Comparison of ENCODE assay signal across 21 cellular contexts in the genomic region with DNA sequence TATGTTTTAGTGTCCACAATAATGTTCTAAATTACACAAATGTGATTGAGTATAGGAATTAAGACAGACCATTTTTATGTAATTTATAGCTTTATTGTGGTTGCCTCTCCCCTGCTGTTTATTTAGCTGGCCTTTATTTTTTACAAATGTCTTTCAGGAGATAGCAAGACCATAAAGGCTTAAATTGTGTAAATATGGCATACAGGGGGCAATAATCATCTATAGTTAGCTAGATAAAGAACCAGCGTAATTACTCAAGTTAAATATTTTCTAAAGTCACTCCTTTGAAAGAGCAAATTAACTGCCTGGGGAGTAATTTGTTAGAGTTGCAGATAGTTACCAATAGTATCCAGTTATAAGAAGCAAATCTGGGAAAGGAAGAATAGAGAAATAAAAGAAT. TPM values are rescaled to one million over a fixed set of nuclear protein-coding genes. Genes with fewer than 3 reads are reported as not detected.
"Had no signal": no experiment of that assay in that cellular context is flagged by ENCODE, and none has a peak within 500 bp of the region (broad histone marks: within the 10 kb centered on the region; RNA-seq: fewer than 3 reads in every experiment).

TSS of gene MALRD1 (plus strand) at position 323 of the 400 bp plus-strand sequence. CDS start 138 bp downstream, outside the sequence.

- H3K27me3 Mint-ChIP-seq: stimulated activated naive CD8-positive, alpha-beta T cell treated with anti-CD3 and anti-CD28 coated beads, Interleukin-15, Interleukin-2, amounts not matched to agents 100 ng/mL and 50 ng/mL, for 24 hours; T-cell had no signal

- H3K27me3 ChIP-seq: tibial artery had no signal

- H3K9me3 Mint-ChIP-seq: neural crest cell had no signal

- H3K36me3 ChIP-seq: tibial artery, WERI-Rb-1 had no signal

- H3K4me1 Mint-ChIP-seq: T-cell had no signal

- H3K36me3 Mint-ChIP-seq: activated naive CD4-positive, alpha-beta T cell treated with anti-CD3 and anti-CD28 coated beads, Interleukin-2, amount 50 U/mL, for 72 hours; T-cell had no signal

- H3K4me3 Mint-ChIP-seq: activated CD8-positive, alpha-beta T cell treated with anti-CD3 and anti-CD28 coated beads, Interleukin-2, amount 10 ng/mL, durations not matched to agents 7 days and 5 days; neural crest cell; stimulated activated naive CD8-positive, alpha-beta T cell treated with anti-CD3 and anti-CD28 coated beads, Interleukin-15, Interleukin-2, amounts not matched to agents 100 ng/mL and 50 ng/mL, for 24 hours; T-cell; T-helper 2 cell treated with Interferon-gamma antibody and Interleukin-4, amounts not matched to agents 5 μg/mL and 100 μg/mL, for 36 hours had no signal

- H3K27ac ChIP-seq: tibial artery, WERI-Rb-1 had no signal

- H3K4me1 ChIP-seq: tibial artery had no signal

- H3K27ac Mint-ChIP-seq: activated CD8-positive, alpha-beta T cell treated with anti-CD3 and anti-CD28 coated beads, Interleukin-2, amount 10 ng/mL, durations not matched to agents 7 days and 5 days; activated naive CD4-positive, alpha-beta T cell treated with anti-CD3 and anti-CD28 coated beads, Interleukin-2, amount 50 U/mL, for 72 hours; progenitor cell of endocrine pancreas; stimulated activated naive CD8-positive, alpha-beta T cell treated with anti-CD3 and anti-CD28 coated beads, Interleukin-15, Interleukin-2, amounts not matched to agents 100 ng/mL and 50 ng/mL, for 24 hours; T-cell; T-helper 2 cell treated with Interferon-gamma antibody and Interleukin-4, amounts not matched to agents 5 μg/mL and 100 μg/mL, for 36 hours had no signal

- DNase-seq: activated CD4-positive, alpha-beta T cell treated with anti-CD3 and anti-CD28 coated beads for 1 hour; activated CD4-positive, alpha-beta T cell treated with anti-CD3 and anti-CD28 coated beads, Interleukin-2, amount 50 U/mL, for 1 hour; activated CD8-positive, alpha-beta T cell treated with anti-CD3 and anti-CD28 coated beads, Interleukin-2, amount 10 ng/mL, durations not matched to agents 7 days and 5 days; activated T-cell treated with anti-CD3 and anti-CD28 coated beads, Interleukin-2, amount 50 U/mL, for 1 hour; central memory CD4-positive, alpha-beta T cell; dermis blood vessel endothelial cell; effector memory CD4-positive, alpha-beta T cell; foreskin melanocyte; glutamatergic neuron; stimulated activated CD4-positive, alpha-beta T cell treated with anti-CD3 and anti-CD28 coated beads, Interleukin-4, amount 100 ng/mL, for 24 hours; substantia nigra; T-cell; tibial artery; WERI-Rb-1 had no signal

- H3K9me3 ChIP-seq: tibial artery had no signal

- H3K4me3 ChIP-seq: tibial artery had no signal

RNA-seq across cellular contexts. Expression of gene MALRD1, which starts in this region (rescaled TPM):
- total RNA-seq: activated CD8-positive, alpha-beta T cell treated with anti-CD3 and anti-CD28 coated beads, Interleukin-2, amount 10 ng/mL, durations not matched to agents 7 days and 5 days; activated naive CD4-positive, alpha-beta T cell treated with anti-CD3 and anti-CD28 coated beads, Interleukin-2, amount 50 U/mL, for 72 hours; dermis blood vessel endothelial cell; endothelial cell of umbilical vein had no signal
- polyA plus RNA-seq: endothelial cell of umbilical vein, liver had no signal
